6 cellular contexts compared by ENCODE assay signal in the genomic region with DNA sequence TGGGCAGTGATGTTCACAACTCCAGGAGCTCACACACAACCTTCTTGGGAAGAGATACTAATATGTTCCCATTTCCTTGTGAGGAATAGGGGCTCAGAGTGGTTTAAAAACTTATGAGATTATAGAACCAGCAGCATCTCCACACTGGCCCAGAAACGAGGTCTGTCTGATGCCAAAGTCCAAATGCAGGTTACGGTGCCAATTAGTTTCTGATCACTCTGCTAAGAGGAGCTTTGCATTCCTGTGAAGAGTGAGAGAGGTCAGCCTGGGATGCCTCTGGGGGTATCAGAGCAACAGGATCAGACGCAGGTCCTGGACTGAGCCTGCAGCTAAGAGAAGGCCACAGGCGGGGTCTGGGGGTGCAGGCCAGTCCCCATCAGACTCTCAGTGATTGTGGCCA. TPM values are rescaled to one million over a fixed set of nuclear protein-coding genes. Genes with fewer than 3 reads are reported as not detected.
DNase-seq lines count a peak whose midpoint lies in the region; ATAC-seq and TF ChIP-seq lines count a peak whose summit lies in the region.
"Not testable (repeated sequence)": the region's sequence is repeated elsewhere in the genome, so short reads cannot be mapped to it uniquely, and the experiment has no call there.
"Had no signal": no experiment of that assay in that cellular context is flagged by ENCODE, and none has a peak within 500 bp of the region (broad histone marks: within the 10 kb centered on the region; RNA-seq: fewer than 3 reads in every experiment).

No MANE protein-coding gene starts in this region.

- not testable (repeated sequence) for TF ChIP-seq CTCF in Panc1 (IDR thresholded peaks at IDR 0.05); right lobe of liver (IDR thresholded peaks at IDR 0.05)

- not testable (repeated sequence) for H3K27ac ChIP-seq in Panc1 (ENCODE audit: low read length); right lobe of liver

- intact Hi-C loops in Panc1 (cut with micrococcal nuclease; ENCODE audit: unreplicated experiment); right lobe of liver (cut with DNase I): not testable (repeated sequence)

- peaks cover 16 to 21% of the 10 kb centered on the region in 2 donors for H3K9me3 Mint-ChIP-seq in stimulated activated naive CD8-positive, alpha-beta T cell treated with anti-CD3 and anti-CD28 coated beads, Interleukin-15, amount 100 ng/mL, for 72 hours

- not testable (repeated sequence) for H3K9me3 ChIP-seq in Panc1 (ENCODE audit: control insufficient read depth, insufficient read depth, low read depth, low read length); right lobe of liver

- in situ Hi-C loops in Panc1 (cut with HindIII; ENCODE audit: low pct_unique_long_range_greater_than_20kb, low sequenced_read_pairs): not testable (repeated sequence)

- H3K27me3 Mint-ChIP-seq in stimulated activated naive CD8-positive, alpha-beta T cell treated with anti-CD3 and anti-CD28 coated beads, Interleukin-15, amount 100 ng/mL, for 72 hours: peaks cover 39% of the 10 kb centered on the region

- CTCF ChIA-PET in Panc1 (lab: Charles Lee): not testable (repeated sequence)

- not testable (repeated sequence) for H3K27ac Mint-ChIP-seq in stimulated activated naive CD8-positive, alpha-beta T cell treated with anti-CD3 and anti-CD28 coated beads, Interleukin-15, amount 100 ng/mL, for 72 hours

- TF ChIP-seq POLR2A in right lobe of liver (IDR thresholded peaks at IDR 0.05): not testable (repeated sequence)

- WGBS in right lobe of liver (ENCODE audit: insufficient coverage, low coverage, low lambda C conversion rate, missing lambda C conversion rate): no CpG with 5 or more reads among the region's 4 CpGs

- not testable (repeated sequence) for H3K27me3 ChIP-seq in Panc1 (ENCODE audit: control insufficient read depth, insufficient read depth, low read length); right lobe of liver

- not testable (repeated sequence) for H3K4me3 Mint-ChIP-seq in stimulated activated naive CD8-positive, alpha-beta T cell treated with anti-CD3 and anti-CD28 coated beads, Interleukin-15, amount 100 ng/mL, for 72 hours

- H3K4me1 Mint-ChIP-seq in stimulated activated naive CD8-positive, alpha-beta T cell treated with anti-CD3 and anti-CD28 coated beads, Interleukin-15, amount 100 ng/mL, for 72 hours: not testable (repeated sequence)

- not testable (repeated sequence) for H3K4me3 ChIP-seq in Panc1 (ENCODE audit: low read depth in 2 of 2, low read length in 2 of 2); right lobe of liver

- POLR2A ChIA-PET in Panc1 (lab: Charles Lee): not testable (repeated sequence)

- ATAC-seq in Panc1: peak; percentile 40; the same call in 1 of the 2 replicates
- peak; percentile 3 for ATAC-seq in esophagus mucosa
- ATAC-seq in left lobe of liver: peak; percentile 85
- peak; percentile 51 to 85 (median 80) for ATAC-seq in right lobe of liver
- ATAC-seq in stimulated activated naive CD8-positive, alpha-beta T cell treated with anti-CD3 and anti-CD28 coated beads, Interleukin-15, amount 100 ng/mL, for 72 hours: peak; percentile 7

- H3K4me1 ChIP-seq in Panc1 (ENCODE audit: control insufficient read depth, insufficient read depth, low read length); right lobe of liver: not testable (repeated sequence)

- BruUV-seq in Panc1 (replicated peaks; lab: Mats Ljungman, UMichigan): not testable (repeated sequence)

- not testable (repeated sequence) for DNase-seq in Panc1 (ENCODE audit: low read depth, low spot score); left lobe of liver (ENCODE audit: low spot score); right lobe of liver; stimulated activated naive CD8-positive, alpha-beta T cell treated with anti-CD3 and anti-CD28 coated beads, Interleukin-15, amount 100 ng/mL, for 72 hours

- not testable (repeated sequence) for H3K36me3 ChIP-seq in Panc1 (ENCODE audit: control insufficient read depth, insufficient read depth, low read length); right lobe of liver

RNA-seq across cellular contexts. Expression of gene TPPP, which starts 30.2 kb away (rescaled TPM):
- 0.98 TPM for total RNA-seq in Panc1 (2021; ENCODE audit: unreplicated experiment)
- 1.5 TPM for polyA plus RNA-seq in Panc1 (2012; ENCODE audit: insufficient read length)
- 3.3 TPM for total RNA-seq in esophagus mucosa
- 4.1 TPM for total RNA-seq in left lobe of liver
- total RNA-seq in right lobe of liver: 1 to 10 TPM; 1.9 to 4.3 (median 2.4) TPM
- total RNA-seq: B cell had no signal

Comparison
In these comparisons a context has a peak if more than half of its experiments do, and no peak if none do; other contexts are left out.
1. ATAC-seq: peak in every context shown above with its lines; median percentile 85 in left lobe of liver; 80 in right lobe of liver; 40 in Panc1; 7 in stimulated activated naive CD8-positive, alpha-beta T cell treated with anti-CD3 and anti-CD28 coated beads, Interleukin-15, amount 100 ng/mL, for 72 hours; 3 in esophagus mucosa.